Comparison of ENCODE assay signal across 32 cellular contexts in genomic region chr5:73140801-73141200, GRCh38. TPM values are rescaled to one million over a fixed set of nuclear protein-coding genes. Genes with fewer than 3 reads are reported as not detected.
"Had no signal": no experiment of that assay in that cellular context is flagged by ENCODE, and none has a peak within 500 bp of the region (broad histone marks: within the 10 kb centered on the region; RNA-seq: fewer than 3 reads in every experiment).

No MANE protein-coding gene starts in this region.

- H3K36me3 Mint-ChIP-seq: stimulated activated effector memory CD8-positive, alpha-beta T cell treated with anti-CD3 and anti-CD28 coated beads, Interleukin-12 subunit alpha, Interleukin-12 subunit beta, amount 100 ng/mL, for 72 hours; stimulated activated memory B cell treated with anti-CD40 and anti-IgM and Interleukin-4, amounts not matched to agents 10 μg/mL and 1 μg/mL and 100 μg/mL, for 72 hours; stimulated activated naive B cell treated with anti-CD40 and anti-IgM and Interleukin-4, amounts not matched to agents 10 μg/mL and 1 μg/mL and 100 μg/mL, for 72 hours; type B pancreatic cell had no signal

- ATAC-seq: stimulated activated effector memory CD8-positive, alpha-beta T cell treated with anti-CD3 and anti-CD28 coated beads, Interleukin-12 subunit alpha, Interleukin-12 subunit beta, amount 100 ng/mL, for 72 hours; stimulated activated memory B cell treated with anti-CD40 and anti-IgM and Interleukin-4, amounts not matched to agents 10 μg/mL and 1 μg/mL and 100 μg/mL, for 72 hours; stimulated activated naive B cell treated with anti-CD40 and anti-IgM and Interleukin-4, amounts not matched to agents 10 μg/mL and 1 μg/mL and 100 μg/mL, for 72 hours; stimulated activated naive CD8-positive, alpha-beta T cell treated with anti-CD3 and anti-CD28 coated beads, Interleukin-15, amount 100 ng/mL, for 72 hours; stimulated activated naive CD8-positive, alpha-beta T cell treated with anti-CD3 and anti-CD28 coated beads, Interleukin-15, Interleukin-2, amounts not matched to agents 100 U/mL and 50 U/mL, for 24 hours; upper lobe of right lung had no signal

- DNase-seq: stimulated activated CD4-positive, alpha-beta T cell treated with anti-CD3 and anti-CD28 coated beads, Interleukin-2, amount 100 ng/mL, for 48 hours; stimulated activated CD4-positive, alpha-beta T cell treated with anti-CD3 and anti-CD28 coated beads, Interleukin-4, amount 100 ng/mL, for 1 hour; stimulated activated CD4-positive, alpha-beta T cell treated with anti-CD3 and anti-CD28 coated beads, Interleukin-4, amount 100 ng/mL, for 24 hours; stimulated activated CD4-positive, alpha-beta T cell treated with anti-CD3 and anti-CD28 coated beads, Interleukin-4, amount 100 ng/mL, for 4 hours; stimulated activated CD8-positive, alpha-beta memory T cell treated with anti-CD3 and anti-CD28 coated beads, Interleukin-4, amount 100 ng/mL, for 48 hours; stimulated activated naive B cell treated with anti-CD40 and anti-IgM and Interleukin-4, amounts not matched to agents 10 μg/mL and 1 μg/mL and 100 μg/mL, for 72 hours; stimulated activated naive CD4-positive, alpha-beta T cell; stimulated activated naive CD4-positive, alpha-beta T cell treated with Interleukin-2 at 50 U/mL for 16 hours; stimulated activated naive CD8-positive, alpha-beta T cell treated with anti-CD3 and anti-CD28 coated beads, Interleukin-15, amount 100 ng/mL, for 72 hours; stimulated activated naive CD8-positive, alpha-beta T cell treated with anti-CD3 and anti-CD28 coated beads, Interleukin-15, Interleukin-2, amounts not matched to agents 100 U/mL and 50 U/mL, for 24 hours; stomach; substantia nigra; testis; thyroid gland; tibial artery; transverse colon; trophoblast cell; upper lobe of left lung; upper lobe of right lung; uterus had no signal

- H3K27me3 ChIP-seq: testis, thyroid gland, transverse colon, uterus, vagina had no signal

- H3K4me3 ChIP-seq: stomach, suprapubic skin, testis, thoracic aorta, thyroid gland, tibial artery, tibial nerve, transverse colon, upper lobe of left lung, upper lobe of right lung, uterus, vagina had no signal

- H3K4me1 Mint-ChIP-seq: stimulated activated memory B cell treated with anti-CD40 and anti-IgM and Interleukin-4, amounts not matched to agents 10 μg/mL and 1 μg/mL and 100 μg/mL, for 72 hours; stimulated activated naive CD8-positive, alpha-beta T cell treated with anti-CD3 and anti-CD28 coated beads, Interleukin-15, amount 100 ng/mL, for 72 hours had no signal

- H3K36me3 ChIP-seq: stomach, suprapubic skin, thoracic aorta, thyroid gland, tibial artery, tibial nerve, transverse colon, upper lobe of left lung, upper lobe of right lung, uterus, vagina had no signal

- H3K9me3 Mint-ChIP-seq: stimulated activated effector memory CD8-positive, alpha-beta T cell treated with anti-CD3 and anti-CD28 coated beads, Interleukin-12 subunit alpha, Interleukin-12 subunit beta, amount 100 ng/mL, for 72 hours; stimulated activated memory B cell treated with anti-CD40 and anti-IgM and Interleukin-4, amounts not matched to agents 10 μg/mL and 1 μg/mL and 100 μg/mL, for 72 hours; stimulated activated naive B cell treated with anti-CD40 and anti-IgM and Interleukin-4, amounts not matched to agents 10 μg/mL and 1 μg/mL and 100 μg/mL, for 72 hours; stimulated activated naive CD8-positive, alpha-beta T cell treated with anti-CD3 and anti-CD28 coated beads, Interleukin-15, amount 100 ng/mL, for 72 hours; stimulated activated naive CD8-positive, alpha-beta T cell treated with anti-CD3 and anti-CD28 coated beads, Interleukin-15, Interleukin-2, amounts not matched to agents 100 ng/mL and 50 ng/mL, for 24 hours; type B pancreatic cell had no signal

- H3K27ac Mint-ChIP-seq: stimulated activated effector memory CD8-positive, alpha-beta T cell treated with anti-CD3 and anti-CD28 coated beads, Interleukin-12 subunit alpha, Interleukin-12 subunit beta, amount 100 ng/mL, for 72 hours; stimulated activated memory B cell treated with anti-CD40 and anti-IgM and Interleukin-4, amounts not matched to agents 10 μg/mL and 1 μg/mL and 100 μg/mL, for 72 hours; stimulated activated naive B cell treated with anti-CD40 and anti-IgM and Interleukin-4, amounts not matched to agents 10 μg/mL and 1 μg/mL and 100 μg/mL, for 72 hours; stimulated activated naive CD8-positive, alpha-beta T cell treated with anti-CD3 and anti-CD28 coated beads, Interleukin-15, amount 100 ng/mL, for 72 hours; stimulated activated naive CD8-positive, alpha-beta T cell treated with anti-CD3 and anti-CD28 coated beads, Interleukin-15, Interleukin-2, amounts not matched to agents 100 ng/mL and 50 ng/mL, for 24 hours; type B pancreatic cell had no signal

- H3K9me3 ChIP-seq: stomach, suprapubic skin, testis, thoracic aorta, thyroid gland, tibial artery, tibial nerve, transverse colon, upper lobe of left lung, upper lobe of right lung, uterus, vagina had no signal

- H3K4me3 Mint-ChIP-seq: stimulated activated effector memory CD8-positive, alpha-beta T cell treated with anti-CD3 and anti-CD28 coated beads, Interleukin-12 subunit alpha, Interleukin-12 subunit beta, amount 100 ng/mL, for 72 hours; stimulated activated memory B cell treated with anti-CD40 and anti-IgM and Interleukin-4, amounts not matched to agents 10 μg/mL and 1 μg/mL and 100 μg/mL, for 72 hours; stimulated activated naive B cell treated with anti-CD40 and anti-IgM and Interleukin-4, amounts not matched to agents 10 μg/mL and 1 μg/mL and 100 μg/mL, for 72 hours; stimulated activated naive CD8-positive, alpha-beta T cell treated with anti-CD3 and anti-CD28 coated beads, Interleukin-15, amount 100 ng/mL, for 72 hours; stimulated activated naive CD8-positive, alpha-beta T cell treated with anti-CD3 and anti-CD28 coated beads, Interleukin-15, Interleukin-2, amounts not matched to agents 100 ng/mL and 50 ng/mL, for 24 hours; type B pancreatic cell had no signal

- H3K27ac ChIP-seq: stomach, suprapubic skin, testis, thoracic aorta, thyroid gland, tibial artery, tibial nerve, transverse colon, upper lobe of left lung, upper lobe of right lung, uterus, vagina had no signal

- H3K4me1 ChIP-seq: stomach, suprapubic skin, testis, tibial artery, tibial nerve, upper lobe of left lung, upper lobe of right lung, uterus, vagina had no signal

RNA-seq across cellular contexts. Expression of gene TMEM171, which starts 20.4 kb away (rescaled TPM):
- total RNA-seq: subcutaneous adipose tissue, thoracic aorta, urinary bladder, uterus, vagina had no signal

RNA-seq across cellular contexts. Expression of gene TMEM174, which starts 32.2 kb away (rescaled TPM):
- total RNA-seq: stomach, subcutaneous adipose tissue, suprapubic skin, temporal lobe, testis, thoracic aorta, tibial nerve, upper lobe of left lung, upper lobe of right lung, ureter, urinary bladder, uterus, vagina had no signal
- polyA plus RNA-seq: stomach, urinary bladder had no signal
